In genomic region chr5:122110990-122111389, GRCh38 we compare ENCODE assay signal across 18 cellular contexts. TPM values are rescaled to one million over a fixed set of nuclear protein-coding genes. Genes with fewer than 3 reads are reported as not detected.
DNase-seq lines count a peak whose midpoint lies in the region; ATAC-seq and TF ChIP-seq lines count a peak whose summit lies in the region.
"Had no signal": no experiment of that assay in that cellular context is flagged by ENCODE, and none has a peak within 500 bp of the region (broad histone marks: within the 10 kb centered on the region; RNA-seq: fewer than 3 reads in every experiment).

No MANE protein-coding gene starts in this region.

- H3K4me1 Mint-ChIP-seq in progenitor cell of endocrine pancreas (ENCODE audit: low read depth): peaks cover 11% of the 10 kb centered on the region
- H3K4me1 Mint-ChIP-seq in Calu3 (ENCODE audit: low read depth, unreplicated experiment): peaks cover 8% of the 10 kb centered on the region
- H3K4me1 Mint-ChIP-seq: CD8-positive, alpha-beta memory T cell had no signal

- H3K9me3 Mint-ChIP-seq in progenitor cell of endocrine pancreas (ENCODE audit: low read depth) (no peaks in the 10 kb centered on the region), Calu3 (ENCODE audit: low read depth, unreplicated experiment) (no peaks in the 10 kb centered on the region)
- H3K9me3 Mint-ChIP-seq: CD8-positive, alpha-beta memory T cell; HFFc6 had no signal

- no peaks in the 10 kb centered on the region for H3K27me3 Mint-ChIP-seq in progenitor cell of endocrine pancreas
- H3K27me3 Mint-ChIP-seq in Calu3 (ENCODE audit: unreplicated experiment): no peaks in the 10 kb centered on the region
- H3K27me3 Mint-ChIP-seq: CD8-positive, alpha-beta memory T cell had no signal

- no peaks in the 10 kb centered on the region for H3K9me2 ChIP-seq in GM23248 (ENCODE audit: insufficient read depth)

- H3K36me3 ChIP-seq in GM23248 (ENCODE audit: low read depth) (no peaks in the 10 kb centered on the region), esophagus squamous epithelium (no peaks in the 10 kb centered on the region)
- H3K36me3 ChIP-seq: BLaER1 treated with 17β-estradiol and CSF1 and Interleukin-3, amounts not matched to agents 10 nM and 100 nM had no signal

- H3K27ac ChIP-seq in GM23248 (no peak overlapping the region), esophagus squamous epithelium (peak overlapping the region in 3 of 4 donors; percentile 31 to 62 (median 41))
- H3K27ac ChIP-seq: A549; BLaER1 treated with 17β-estradiol and CSF1 and Interleukin-3, amounts not matched to agents 10 nM and 100 nM had no signal

- H3K4me2 ChIP-seq in GM23248 (ENCODE audit: unreplicated experiment): no peak overlapping the region
- H3K4me2 ChIP-seq: A549; BLaER1 treated with 17β-estradiol and CSF1 and Interleukin-3, amounts not matched to agents 10 nM and 100 nM had no signal

- CTCF ChIA-PET in Calu3 (lab: Charles Lee): no interaction called here

- no peaks in the 10 kb centered on the region for H4K20me1 ChIP-seq in GM23248 (ENCODE audit: insufficient read depth)
- H4K20me1 ChIP-seq: BLaER1 treated with 17β-estradiol and CSF1 and Interleukin-3, amounts not matched to agents 10 nM and 100 nM had no signal

- TF ChIP-seq CTCF in esophagus squamous epithelium (IDR thresholded peaks at IDR 0.05) (no peak), progenitor cell of endocrine pancreas (IDR thresholded peaks at IDR 0.05; ENCODE audit: unreplicated experiment) (no peak), Calu3 (IDR thresholded peaks at IDR 0.05; ENCODE audit: unreplicated experiment) (no peak)

- WGBS in GM23248 (ENCODE audit: low coverage in 1 of 2, low lambda C conversion rate in 2 of 2, missing lambda C conversion rate in 2 of 2), 2 experiments: 30 to 34% methylated on average over 3 of the region's 3 CpGs
- WGBS in esophagus squamous epithelium, 2 donors: 32 to 47% methylated on average over 3 of the region's 3 CpGs

- H3K9ac ChIP-seq in GM23248: no peak overlapping the region
- H3K9ac ChIP-seq: BLaER1 treated with 17β-estradiol and CSF1 and Interleukin-3, amounts not matched to agents 10 nM and 100 nM had no signal

- no peak for ATAC-seq in HG03439 (IDR thresholded peaks at IDR 0.05; ENCODE audit: unreplicated experiment)
- ATAC-seq: A549 had no signal

- H3F3A ChIP-seq in GM23248 (ENCODE audit: insufficient read depth): no peaks in the 10 kb centered on the region

- H3K36me3 Mint-ChIP-seq in progenitor cell of endocrine pancreas (ENCODE audit: insufficient read depth) (no peaks in the 10 kb centered on the region), Calu3 (ENCODE audit: insufficient read depth, unreplicated experiment) (no peaks in the 10 kb centered on the region)
- H3K36me3 Mint-ChIP-seq: CD8-positive, alpha-beta memory T cell had no signal

- H3K4me3 ChIP-seq in GM23248 (no peak overlapping the region), esophagus squamous epithelium (no peak overlapping the region)
- H3K4me3 ChIP-seq: A549; BLaER1 treated with 17β-estradiol and CSF1 and Interleukin-3, amounts not matched to agents 10 nM and 100 nM had no signal

- peak overlapping the region; percentile 47 for H2AFZ ChIP-seq in GM23248

- no peaks in the 10 kb centered on the region for H3K79me2 ChIP-seq in GM23248 (ENCODE audit: insufficient read depth)

- H3K4me3 Mint-ChIP-seq in progenitor cell of endocrine pancreas (ENCODE audit: low read depth): no peak overlapping the region
- no peak overlapping the region for H3K4me3 Mint-ChIP-seq in Calu3 (ENCODE audit: low read depth, unreplicated experiment)
- H3K4me3 Mint-ChIP-seq: CD8-positive, alpha-beta memory T cell; HFFc6 had no signal

- in situ Hi-C loops in GM23248 (cut with MboI): no loop called here

- intact Hi-C loops in esophagus squamous epithelium (cut with DNase I) (no loop called here), Calu3 (cut with micrococcal nuclease; ENCODE audit: unreplicated experiment) (no loop called here)

- H3K9me3 ChIP-seq in GM23248 (ENCODE audit: low read depth): no peaks in the 10 kb centered on the region
- no peaks in the 10 kb centered on the region for H3K9me3 ChIP-seq in esophagus squamous epithelium
- H3K9me3 ChIP-seq: A549; BLaER1 treated with 17β-estradiol and CSF1 and Interleukin-3, amounts not matched to agents 10 nM and 100 nM had no signal

- no TSS peak for BruUV-seq in Calu3 (replicated peaks; lab: Mats Ljungman, UMichigan)

- no peak for DNase-seq in GM23248
- DNase-seq in NCI-H774 (lab: John Stamatoyannopoulos, UW): peak; percentile 7
- no peak for DNase-seq in esophagus squamous epithelium (lab: John Stamatoyannopoulos, UW)
- no peak for DNase-seq in progenitor cell of endocrine pancreas (ENCODE audit: low spot score, unreplicated experiment)
- no peak for DNase-seq in D341Med (ENCODE audit: low spot score)
- no peak for DNase-seq in midbrain (lab: John Stamatoyannopoulos, UW)
- DNase-seq in Calu3: no peak
- DNase-seq: CD8-positive, alpha-beta memory T cell; DMS153; GOT3; HFFc6; Kasumi-1; NCI-H1417; NCI-H510A had no signal

- H3K27ac Mint-ChIP-seq in progenitor cell of endocrine pancreas: peak overlapping the region; percentile 71
- no peak overlapping the region for H3K27ac Mint-ChIP-seq in Calu3 (ENCODE audit: unreplicated experiment)
- H3K27ac Mint-ChIP-seq: CD8-positive, alpha-beta memory T cell; HFFc6 had no signal

- TF ChIP-seq POLR2A in esophagus squamous epithelium (IDR thresholded peaks at IDR 0.05): no peak

- H3K27me3 ChIP-seq in GM23248 (replicated peaks; ENCODE audit: insufficient read depth) (no peaks in the 10 kb centered on the region), esophagus squamous epithelium (no peaks in the 10 kb centered on the region)
- H3K27me3 ChIP-seq: BLaER1 treated with 17β-estradiol and CSF1 and Interleukin-3, amounts not matched to agents 10 nM and 100 nM had no signal

- H3K4me1 ChIP-seq in GM23248 (ENCODE audit: insufficient read depth) (no peaks in the 10 kb centered on the region), esophagus squamous epithelium (peaks cover 0 to 41% (median 2%) of the 10 kb centered on the region in 3 donors)
- H3K4me1 ChIP-seq: A549; BLaER1 treated with 17β-estradiol and CSF1 and Interleukin-3, amounts not matched to agents 10 nM and 100 nM had no signal

RNA-seq across cellular contexts. Expression of gene ZNF474, which starts 18.4 kb away (rescaled TPM):
- 0.43 TPM in 1 of 2 replicates, not detected in the other for total RNA-seq in GM23248 (2014; rRNA removed; shearing (Covaris generic))
- polyA plus RNA-seq in GM23248 (2016; fragmentation: Nextera tagmentation; extraction: Ambion mirVana): 0.21 and 0.23 TPM in 2 replicates
- under 1 TPM in 2 of 4 donors, not detected in 2; 0.18 to 0.57 TPM for total RNA-seq in esophagus squamous epithelium
- 0.29 and 0.43 TPM in 2 replicates for total RNA-seq in progenitor cell of endocrine pancreas
- total RNA-seq in Calu3 (2022): 0.29 and 0.73 TPM in 2 replicates
- total RNA-seq: SK-MEL-5 had no signal
- polyA plus RNA-seq: CD8-positive, alpha-beta memory T cell had no signal

RNA-seq across cellular contexts. Expression of gene LOX, which starts 32.9 kb away (rescaled TPM):
- 418 and 440 TPM in 2 replicates for total RNA-seq in GM23248 (2014; rRNA removed; shearing (Covaris generic))
- 1,207 and 1,226 TPM in 2 replicates for polyA plus RNA-seq in GM23248 (2016; fragmentation: Nextera tagmentation; extraction: Ambion mirVana)
- total RNA-seq in esophagus squamous epithelium (1 to 10 TPM; 1.4 to 9.9 (median 6.6) TPM), progenitor cell of endocrine pancreas (0.19 and 0.42 TPM in 2 replicates), Calu3 (2022) (3.6 and 8.7 TPM in 2 replicates)
- total RNA-seq: CD8-positive, alpha-beta memory T cell had no signal
- polyA plus RNA-seq: CD8-positive, alpha-beta memory T cell had no signal

Comparison
In these comparisons a context has a peak if more than half of its experiments do, and no peak if none do; other contexts are left out.
1. RNA of gene LOX, which starts 32.9 kb away (total RNA-seq): 418 to 440 TPM in GM23248; 3.6 to 8.7 TPM in Calu3, 1.4 to 9.9 TPM in esophagus squamous epithelium and 0.19 to 0.42 TPM in progenitor cell of endocrine pancreas; every median in the first group is over 10 times any median in the second.